Comparison of ENCODE assay signal across 18 cellular contexts in genomic region chr1:234732671-234733390, GRCh38.
DNase-seq lines count a peak whose midpoint lies in the region; ATAC-seq, FAIRE-seq and TF ChIP-seq lines count a peak whose summit lies in the region.
"Had no signal": no experiment of that assay in that cellular context is flagged by ENCODE, and none has a peak within 500 bp of the region (broad histone marks: within the 10 kb centered on the region; RNA-seq: fewer than 3 reads in every experiment).

No MANE protein-coding gene starts in this region.

- TF ChIP-seq POLR2A in breast epithelium (IDR thresholded peaks at IDR 0.05) (no peak), GM12892 (IDR thresholded peaks at IDR 0.05; ENCODE audit: low read depth, low read length) (no peak)

- no peaks in the 10 kb centered on the region for H3K9me3 Mint-ChIP-seq in stimulated activated naive CD8-positive, alpha-beta T cell treated with anti-CD3 and anti-CD28 coated beads, Interleukin-15, Interleukin-2, amounts not matched to agents 100 ng/mL and 50 ng/mL, for 24 hours
- no peaks in the 10 kb centered on the region for H3K9me3 Mint-ChIP-seq in nephron
- H3K9me3 Mint-ChIP-seq: activated CD4-positive, alpha-beta memory T cell treated with anti-CD3 and anti-CD28 coated beads for 36 hours; activated T-cell treated with anti-CD3 and anti-CD28 coated beads, Interleukin-2, amount 50 U/mL, for 72 hours had no signal

- no peak overlapping the region for H3K4me3 ChIP-seq in breast epithelium
- H3K4me3 ChIP-seq: esophagus squamous epithelium, testis had no signal

- no peak overlapping the region for H3K4me3 Mint-ChIP-seq in stimulated activated naive CD8-positive, alpha-beta T cell treated with anti-CD3 and anti-CD28 coated beads, Interleukin-15, Interleukin-2, amounts not matched to agents 100 ng/mL and 50 ng/mL, for 24 hours
- H3K4me3 Mint-ChIP-seq in T-helper 17 cell: no peak overlapping the region
- no peak overlapping the region for H3K4me3 Mint-ChIP-seq in nephron

- H3K4me1 ChIP-seq in breast epithelium: no peaks in the 10 kb centered on the region

- ATAC-seq in stimulated activated naive CD8-positive, alpha-beta T cell treated with anti-CD3 and anti-CD28 coated beads, Interleukin-15, Interleukin-2, amounts not matched to agents 100 U/mL and 50 U/mL, for 24 hours: no peak
- no peak for ATAC-seq in T-helper 17 cell
- ATAC-seq: activated T-cell treated with anti-CD3 and anti-CD28 coated beads, Interleukin-2, amount 50 U/mL, for 72 hours had no signal

- FAIRE-seq in GM12892 (lab: Jason Lieb, UNC): no peak
- FAIRE-seq: D721Med had no signal

- TF ChIP-seq CTCF in nephron (IDR thresholded peaks at IDR 0.05; ENCODE audit: unreplicated experiment in 3 of 3) (no peak), breast epithelium (IDR thresholded peaks at IDR 0.05) (no peak)

- intact Hi-C loops in breast epithelium (cut with DNase I; ENCODE audit: low total_unique reads): no loop called here

- DNase-seq in stimulated activated naive CD8-positive, alpha-beta T cell treated with anti-CD3 and anti-CD28 coated beads, Interleukin-15, Interleukin-2, amounts not matched to agents 100 U/mL and 50 U/mL, for 24 hours: no peak
- no peak for DNase-seq in T-helper 17 cell
- DNase-seq in breast epithelium (ENCODE audit: low spot score in 2 of 2): no peak
- no peak for DNase-seq in GM12892 (ENCODE audit: insufficient read length)
- no peak for DNase-seq in NCI-H146 (lab: John Stamatoyannopoulos, UW)
- DNase-seq: activated CD4-positive, alpha-beta memory T cell treated with anti-CD3 and anti-CD28 coated beads for 36 hours; activated T-cell treated with anti-CD3 and anti-CD28 coated beads, Interleukin-2, amount 50 U/mL, for 72 hours; amniotic stem cell; esophagus squamous epithelium; left cardiac atrium; NCI-H1105 treated with DMSO at 0.1 percent for 48 hours; NCI-H2107; NCI-H524; testis had no signal

- H3K27me3 Mint-ChIP-seq in stimulated activated naive CD8-positive, alpha-beta T cell treated with anti-CD3 and anti-CD28 coated beads, Interleukin-15, Interleukin-2, amounts not matched to agents 100 ng/mL and 50 ng/mL, for 24 hours: no peaks in the 10 kb centered on the region
- H3K27me3 Mint-ChIP-seq in T-helper 17 cell (no peaks in the 10 kb centered on the region), nephron (ENCODE audit: low read depth) (peaks cover 15% of the 10 kb centered on the region)
- H3K27me3 Mint-ChIP-seq: activated CD4-positive, alpha-beta memory T cell treated with anti-CD3 and anti-CD28 coated beads for 36 hours had no signal

- H3K4me1 Mint-ChIP-seq in stimulated activated naive CD8-positive, alpha-beta T cell treated with anti-CD3 and anti-CD28 coated beads, Interleukin-15, Interleukin-2, amounts not matched to agents 100 ng/mL and 50 ng/mL, for 24 hours (ENCODE audit: low read depth): peaks cover 57% of the 10 kb centered on the region
- H3K4me1 Mint-ChIP-seq in T-helper 17 cell: peaks cover 37% of the 10 kb centered on the region
- H3K4me1 Mint-ChIP-seq in nephron: peaks cover 69% of the 10 kb centered on the region

- H3K27ac Mint-ChIP-seq in stimulated activated naive CD8-positive, alpha-beta T cell treated with anti-CD3 and anti-CD28 coated beads, Interleukin-15, Interleukin-2, amounts not matched to agents 100 ng/mL and 50 ng/mL, for 24 hours: peak overlapping the region; percentile 24
- H3K27ac Mint-ChIP-seq in T-helper 17 cell (peak overlapping the region; percentile 99), nephron (peak overlapping the region; percentile 9 to 42 (median 22))

- H3K36me3 Mint-ChIP-seq in stimulated activated naive CD8-positive, alpha-beta T cell treated with anti-CD3 and anti-CD28 coated beads, Interleukin-15, Interleukin-2, amounts not matched to agents 100 ng/mL and 50 ng/mL, for 24 hours (ENCODE audit: low read depth): no peaks in the 10 kb centered on the region
- H3K36me3 Mint-ChIP-seq in T-helper 17 cell (ENCODE audit: low read depth) (no peaks in the 10 kb centered on the region), nephron (ENCODE audit: low read depth) (no peaks in the 10 kb centered on the region)

- no peaks in the 10 kb centered on the region for H3K36me3 ChIP-seq in breast epithelium
- H3K36me3 ChIP-seq: esophagus squamous epithelium, neutrophil had no signal

- no peaks in the 10 kb centered on the region for H3K27me3 ChIP-seq in breast epithelium
- H3K27me3 ChIP-seq: esophagus squamous epithelium, neutrophil, testis had no signal

- H3K9me3 ChIP-seq in T-helper 17 cell (ENCODE audit: control insufficient read depth, low read length, poor library complexity, severe bottlenecking): no peaks in the 10 kb centered on the region
- H3K9me3 ChIP-seq in breast epithelium: no peaks in the 10 kb centered on the region
- H3K9me3 ChIP-seq: esophagus squamous epithelium, neutrophil, testis had no signal

- H3K27ac ChIP-seq in breast epithelium: no peak overlapping the region
- H3K27ac ChIP-seq: testis had no signal

Comparison
In these comparisons a context has a peak if more than half of its experiments do, and no peak if none do; other contexts are left out.
1. H3K27ac Mint-ChIP-seq: peak in every context shown above with its lines; median percentile 99 in T-helper 17 cell; 24 in stimulated activated naive CD8-positive, alpha-beta T cell treated with anti-CD3 and anti-CD28 coated beads, Interleukin-15, Interleukin-2, amounts not matched to agents 100 ng/mL and 50 ng/mL, for 24 hours; 22 in nephron.